1 cellular context compared by ENCODE assay signal in the genomic region with DNA sequence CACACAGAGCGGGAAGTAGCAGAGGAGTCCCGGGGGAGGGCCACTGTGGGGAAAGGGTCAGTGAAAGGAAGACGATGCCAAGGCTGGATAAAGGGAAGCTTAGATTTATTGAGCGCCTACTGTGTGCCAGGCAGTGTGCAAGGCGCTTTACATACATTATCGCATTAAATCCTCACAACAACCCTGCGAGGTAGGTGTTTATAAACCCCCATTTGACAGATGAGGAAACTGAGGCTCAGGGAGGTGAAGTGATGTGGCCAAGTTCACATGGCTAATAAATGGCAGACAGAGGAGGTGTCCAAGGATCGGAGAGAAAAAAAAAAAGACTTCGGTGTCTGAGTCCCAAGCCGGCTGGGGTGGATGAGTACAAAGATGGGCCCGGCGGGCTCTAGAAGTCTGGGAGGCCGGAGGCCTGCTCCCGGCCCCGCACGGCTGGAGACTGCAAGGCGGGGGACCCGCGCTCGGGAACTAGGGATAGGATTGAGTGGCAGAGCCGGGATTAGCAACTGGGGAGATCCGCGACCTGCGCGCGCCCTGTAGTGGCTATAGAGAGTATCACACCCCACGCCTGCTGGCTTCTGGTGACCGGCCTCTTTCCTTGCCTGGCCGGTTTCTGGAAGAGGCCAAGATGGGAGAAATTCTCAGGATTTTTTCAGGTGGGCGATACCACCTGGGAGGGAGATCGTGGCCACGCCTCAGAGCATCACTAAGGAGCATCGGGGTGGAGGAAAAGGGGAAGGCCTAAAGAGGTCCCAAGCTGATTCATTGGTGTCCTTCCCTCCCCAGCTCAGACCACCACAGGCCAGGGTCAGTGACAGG.
TF ChIP-seq lines count a peak whose summit lies in the region.

No MANE protein-coding gene starts in this region.

TF ChIP-seq in HEK293T, 16 proteins besides CTCF, POLR2A, EP300 and RAD21:
- TF ChIP-seq FOXA1 (IDR thresholded peaks at IDR 0.05): no peak
- TF ChIP-seq ZNF384 (IDR thresholded peaks at IDR 0.05): no peak
- TF ChIP-seq, protein P1, sequence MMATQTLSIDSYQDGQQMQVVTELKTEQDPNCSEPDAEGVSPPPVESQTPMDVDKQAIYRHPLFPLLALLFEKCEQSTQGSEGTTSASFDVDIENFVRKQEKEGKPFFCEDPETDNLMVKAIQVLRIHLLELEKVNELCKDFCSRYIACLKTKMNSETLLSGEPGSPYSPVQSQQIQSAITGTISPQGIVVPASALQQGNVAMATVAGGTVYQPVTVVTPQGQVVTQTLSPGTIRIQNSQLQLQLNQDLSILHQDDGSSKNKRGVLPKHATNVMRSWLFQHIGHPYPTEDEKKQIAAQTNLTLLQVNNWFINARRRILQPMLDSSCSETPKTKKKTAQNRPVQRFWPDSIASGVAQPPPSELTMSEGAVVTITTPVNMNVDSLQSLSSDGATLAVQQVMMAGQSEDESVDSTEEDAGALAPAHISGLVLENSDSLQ (IDR thresholded peaks at IDR 0.05): peak; percentile 94
